In genomic region chr7:123557016-123557630, GRCh38 we compare ENCODE assay signal across 8 cellular contexts. TPM values are rescaled to one million over a fixed set of nuclear protein-coding genes. Genes with fewer than 3 reads are reported as not detected.
DNase-seq lines count a peak whose midpoint lies in the region; ATAC-seq and TF ChIP-seq lines count a peak whose summit lies in the region.

No MANE protein-coding gene starts in this region.

- H2BK20ac ChIP-seq in H9 (ENCODE audit: low read depth, low read length, poor library complexity, severe bottlenecking), result no peak overlapping the region

- TF ChIP-seq CTCF in H9 (conservative IDR thresholded peaks at IDR 0.05), result no peak
- TF ChIP-seq CTCF in left ventricle myocardium inferior (IDR thresholded peaks at IDR 0.05; ENCODE audit: borderline replicate concordance), result no peak

- H3K9me3 ChIP-seq in BLaER1 (no peaks in the 10 kb centered on the region), H9 (ENCODE audit: control insufficient read depth, low read depth, low read length) (no peaks in the 10 kb centered on the region), left ventricle myocardium inferior (replicated peaks) (peaks cover 2% of the 10 kb centered on the region)

- no peaks in the 10 kb centered on the region; a peak in 1 of 4 replicates for H3K4me1 Mint-ChIP-seq in H9
- H3K4me1 Mint-ChIP-seq in stimulated activated naive CD8-positive, alpha-beta T cell treated with anti-CD3 and anti-CD28 coated beads, Interleukin-15, amount 100 ng/mL, for 72 hours, result peaks cover 10% of the 10 kb centered on the region
- H3K4me1 Mint-ChIP-seq in activated T-helper 2 cell treated with anti-CD3 and anti-CD28 coated beads, Interferon-gamma antibody, Interleukin-2, Interleukin-4, amounts not matched to agents 10 μg/mL and 5 μg/mL and 100 μg/mL, durations not matched to agents 14 hours and 24 hours and 36 hours (ENCODE audit: low read depth), result peaks cover 4% of the 10 kb centered on the region

- no peak overlapping the region for H2BK120ac ChIP-seq in H9 (ENCODE audit: low read depth, low read length, poor library complexity, severe bottlenecking)

- H3K9ac ChIP-seq in BLaER1 (peak overlapping the region; percentile 87), H9 (ENCODE audit: extremely low read depth, insufficient read length, low read length) (peak overlapping the region; percentile 75)

- no peak overlapping the region for H3K27ac Mint-ChIP-seq in H9
- no peak overlapping the region for H3K27ac Mint-ChIP-seq in stimulated activated naive CD8-positive, alpha-beta T cell treated with anti-CD3 and anti-CD28 coated beads, Interleukin-15, amount 100 ng/mL, for 72 hours
- no peak overlapping the region for H3K27ac Mint-ChIP-seq in activated T-helper 2 cell treated with anti-CD3 and anti-CD28 coated beads, Interferon-gamma antibody, Interleukin-2, Interleukin-4, amounts not matched to agents 10 μg/mL and 5 μg/mL and 100 μg/mL, durations not matched to agents 14 hours and 24 hours and 36 hours

- H3K27me3 ChIP-seq in BLaER1 (no peaks in the 10 kb centered on the region), H9 (ENCODE audit: insufficient read depth, low read length) (no peaks in the 10 kb centered on the region), left ventricle myocardium inferior (ENCODE audit: low read depth) (no peaks in the 10 kb centered on the region)

- peaks cover 3% of the 10 kb centered on the region; the same call in 1 of the 2 replicates for H3K79me2 ChIP-seq in H9 (ENCODE audit: insufficient read depth, low read length)

- no peak overlapping the region for H2BK5ac ChIP-seq in H9 (ENCODE audit: insufficient read length, low read length)

- ATAC-seq in stimulated activated naive CD8-positive, alpha-beta T cell treated with anti-CD3 and anti-CD28 coated beads, Interleukin-15, amount 100 ng/mL, for 72 hours, result peak; percentile 7
- no peak for ATAC-seq in GM18868 (IDR thresholded peaks at IDR 0.05; ENCODE audit: unreplicated experiment)

- no peaks in the 10 kb centered on the region for H3K79me1 ChIP-seq in H9 (ENCODE audit: insufficient read depth, low read depth, low read length, poor library complexity, severe bottlenecking)

- H3K23ac ChIP-seq in H9 (ENCODE audit: insufficient read length, low read depth, low read length), result no peak overlapping the region

- no peaks in the 10 kb centered on the region for H3K27me3 Mint-ChIP-seq in H9 (ENCODE audit: low read depth)
- peaks cover 7% of the 10 kb centered on the region for H3K27me3 Mint-ChIP-seq in stimulated activated naive CD8-positive, alpha-beta T cell treated with anti-CD3 and anti-CD28 coated beads, Interleukin-15, amount 100 ng/mL, for 72 hours
- peaks cover 2% of the 10 kb centered on the region for H3K27me3 Mint-ChIP-seq in activated T-helper 2 cell treated with anti-CD3 and anti-CD28 coated beads, Interferon-gamma antibody, Interleukin-2, Interleukin-4, amounts not matched to agents 10 μg/mL and 5 μg/mL and 100 μg/mL, durations not matched to agents 14 hours and 24 hours and 36 hours (ENCODE audit: low read depth)

- no CpG with 5 or more reads among the region's 21 CpGs for WGBS in H9 (ENCODE audit: extremely low coverage, insufficient read length, low lambda C conversion rate)

- H3K4me2 ChIP-seq in BLaER1, result peak overlapping the region; percentile 76
- H3K4me2 ChIP-seq in H9 (ENCODE audit: insufficient read depth, insufficient read length, low read length), result peak overlapping the region; percentile 95

- no peak overlapping the region for H4K8ac ChIP-seq in H9 (replicated peaks; ENCODE audit: insufficient read length, low read depth, low read length)

- H3K9me3 Mint-ChIP-seq in H9, result no peaks in the 10 kb centered on the region; a peak in 1 of 5 replicates
- H3K9me3 Mint-ChIP-seq in stimulated activated naive CD8-positive, alpha-beta T cell treated with anti-CD3 and anti-CD28 coated beads, Interleukin-15, amount 100 ng/mL, for 72 hours, result no peaks in the 10 kb centered on the region
- no peaks in the 10 kb centered on the region for H3K9me3 Mint-ChIP-seq in activated T-helper 2 cell treated with anti-CD3 and anti-CD28 coated beads, Interferon-gamma antibody, Interleukin-2, Interleukin-4, amounts not matched to agents 10 μg/mL and 5 μg/mL and 100 μg/mL, durations not matched to agents 14 hours and 24 hours and 36 hours

- no peak overlapping the region for H4K91ac ChIP-seq in H9 (ENCODE audit: insufficient read length, low read depth, low read length)

- peak overlapping the region; percentile 85; the same call in 1 of the 2 replicates for H3K14ac ChIP-seq in H9 (ENCODE audit: insufficient read depth, low read length)

- intact Hi-C loops in left ventricle myocardium inferior (cut with micrococcal nuclease), result no loop called here
- intact Hi-C loops in activated T-helper 2 cell treated with anti-CD3 and anti-CD28 coated beads, Interferon-gamma antibody, Interleukin-2, Interleukin-4, amounts not matched to agents 10 μg/mL and 5 μg/mL and 100 μg/mL, durations not matched to agents 14 hours and 24 hours and 36 hours (cut with micrococcal nuclease), result loop anchor here (1.0 to 10.0 kb wide), 4 partner anchors 22 to 1368 kb away; partner anchors contain the start of genes POT1 and WASL

- peaks cover 6% of the 10 kb centered on the region for H3K23me2 ChIP-seq in H9 (ENCODE audit: insufficient read length, low read depth, low read length, poor library complexity, severe bottlenecking)

- H3K18ac ChIP-seq in H9 (ENCODE audit: insufficient read length, low read depth, low read length), result peak overlapping the region; percentile 12

- H2AFZ ChIP-seq in H9 (ENCODE audit: low read length), result no peak overlapping the region

- H2AK5ac ChIP-seq in H9 (ENCODE audit: insufficient read length, low read length), result no peak overlapping the region

- no peak overlapping the region for H3K4me3 Mint-ChIP-seq in H9
- no peak overlapping the region for H3K4me3 Mint-ChIP-seq in stimulated activated naive CD8-positive, alpha-beta T cell treated with anti-CD3 and anti-CD28 coated beads, Interleukin-15, amount 100 ng/mL, for 72 hours
- no peak overlapping the region for H3K4me3 Mint-ChIP-seq in activated T-helper 2 cell treated with anti-CD3 and anti-CD28 coated beads, Interferon-gamma antibody, Interleukin-2, Interleukin-4, amounts not matched to agents 10 μg/mL and 5 μg/mL and 100 μg/mL, durations not matched to agents 14 hours and 24 hours and 36 hours (ENCODE audit: low read depth)

- H3K36me3 ChIP-seq in BLaER1 (peaks cover 30% of the 10 kb centered on the region), left ventricle myocardium inferior (peaks cover 26% of the 10 kb centered on the region)

- H3K4ac ChIP-seq in H9 (ENCODE audit: low read depth, low read length), result no peak overlapping the region

- peak overlapping the region; percentile 87 for H3K27ac ChIP-seq in BLaER1
- no peak overlapping the region for H3K27ac ChIP-seq in H9 (ENCODE audit: insufficient read length, low read depth, low read length)
- H3K27ac ChIP-seq in left ventricle myocardium inferior (replicated peaks), result peak overlapping the region; percentile 93

- H3T11ph ChIP-seq in H9 (ENCODE audit: low read length), result no peak overlapping the region

- no peak overlapping the region for H2BK12ac ChIP-seq in H9 (ENCODE audit: insufficient read length, low read depth, low read length)

- H3K36me3 Mint-ChIP-seq in H9 (ENCODE audit: insufficient read depth in 1 of 3, low read depth in 3 of 3), result peaks cover 9 to 12% (median 12%) of the 10 kb centered on the region in 3 experiments; a peak in 6 of 7 replicates
- peaks cover 14% of the 10 kb centered on the region for H3K36me3 Mint-ChIP-seq in activated T-helper 2 cell treated with anti-CD3 and anti-CD28 coated beads, Interferon-gamma antibody, Interleukin-2, Interleukin-4, amounts not matched to agents 10 μg/mL and 5 μg/mL and 100 μg/mL, durations not matched to agents 14 hours and 24 hours and 36 hours (ENCODE audit: low read depth)

- DNase-seq in H9 (no peak), RPMI8226 (peak; percentile 11), left ventricle myocardium inferior (no peak), NOMO-1 treated with DMSO at 0.1 percent for 48 hours (lab: John Stamatoyannopoulos, UW; ENCODE audit: unreplicated experiment) (no peak)
- DNase-seq in stimulated activated naive CD8-positive, alpha-beta T cell treated with anti-CD3 and anti-CD28 coated beads, Interleukin-15, amount 100 ng/mL, for 72 hours, result no peak
- DNase-seq in activated T-helper 2 cell treated with anti-CD3 and anti-CD28 coated beads, Interferon-gamma antibody, Interleukin-2, Interleukin-4, amounts not matched to agents 10 μg/mL and 5 μg/mL and 100 μg/mL, durations not matched to agents 14 hours and 24 hours and 36 hours (ENCODE audit: low spot score), result no peak

- no peak overlapping the region for H4K5ac ChIP-seq in H9 (ENCODE audit: insufficient read length, low read depth, low read length)

- no peak overlapping the region for H2BK15ac ChIP-seq in H9 (ENCODE audit: low read depth, low read length)

- H4K20me1 ChIP-seq in BLaER1 (peaks cover 25% of the 10 kb centered on the region), H9 (ENCODE audit: control insufficient read depth, insufficient read depth, insufficient read length) (no peaks in the 10 kb centered on the region)

- H3K4me1 ChIP-seq in BLaER1 (peaks cover 30% of the 10 kb centered on the region), H9 (ENCODE audit: insufficient read depth, low read length) (no peaks in the 10 kb centered on the region), left ventricle myocardium inferior (peaks cover 55% of the 10 kb centered on the region)

- H3K4me3 ChIP-seq in BLaER1 (peak overlapping the region; percentile 81), left ventricle myocardium inferior (peak overlapping the region; percentile 78)

- H3K56ac ChIP-seq in H9 (ENCODE audit: insufficient read length, low read depth, low read length), result no peak overlapping the region

RNA-seq across cellular contexts. Expression of gene NDUFA5, which starts 0.5 kb away (rescaled TPM):
- total RNA-seq in H9 (2021), result 69.4 and 76.5 TPM in 2 replicates
- 378 TPM for total RNA-seq in left ventricle myocardium inferior
- 55.1 and 57.2 TPM in 2 replicates for total RNA-seq in activated T-helper 2 cell treated with anti-CD3 and anti-CD28 coated beads, Interferon-gamma antibody, Interleukin-2, Interleukin-4, amounts not matched to agents 10 μg/mL and 5 μg/mL and 100 μg/mL, durations not matched to agents 14 hours and 24 hours and 36 hours

RNA-seq across cellular contexts. Expression of gene IQUB, which starts 22.7 kb away (rescaled TPM):
- total RNA-seq in H9 (2021) (0.28 and 0.39 TPM in 2 replicates), left ventricle myocardium inferior (0.38 TPM)
- 0.25 TPM in 1 of 2 replicates, not detected in the other for total RNA-seq in activated T-helper 2 cell treated with anti-CD3 and anti-CD28 coated beads, Interferon-gamma antibody, Interleukin-2, Interleukin-4, amounts not matched to agents 10 μg/mL and 5 μg/mL and 100 μg/mL, durations not matched to agents 14 hours and 24 hours and 36 hours

RNA-seq across cellular contexts. Expression of gene ASB15, which starts 44.5 kb away (rescaled TPM):
- not detected in 2 replicates for total RNA-seq in H9 (2021)
- total RNA-seq in left ventricle myocardium inferior, result 76.8 TPM
- not detected in 2 replicates for total RNA-seq in activated T-helper 2 cell treated with anti-CD3 and anti-CD28 coated beads, Interferon-gamma antibody, Interleukin-2, Interleukin-4, amounts not matched to agents 10 μg/mL and 5 μg/mL and 100 μg/mL, durations not matched to agents 14 hours and 24 hours and 36 hours

Comparison
In these comparisons a context has a peak if more than half of its experiments do, and no peak if none do; other contexts are left out.
1. RNA of gene ASB15, which starts 44.5 kb away (total RNA-seq): 76.8 TPM in left ventricle myocardium inferior (single experiment); not detected in H9 and not detected in activated T-helper 2 cell treated with anti-CD3 and anti-CD28 coated beads, Interferon-gamma antibody, Interleukin-2, Interleukin-4, amounts not matched to agents 10 μg/mL and 5 μg/mL and 100 μg/mL, durations not matched to agents 14 hours and 24 hours and 36 hours; every median in the first group is over 10 times any median in the second.